21 cellular contexts compared by ENCODE assay signal in the genomic region with DNA sequence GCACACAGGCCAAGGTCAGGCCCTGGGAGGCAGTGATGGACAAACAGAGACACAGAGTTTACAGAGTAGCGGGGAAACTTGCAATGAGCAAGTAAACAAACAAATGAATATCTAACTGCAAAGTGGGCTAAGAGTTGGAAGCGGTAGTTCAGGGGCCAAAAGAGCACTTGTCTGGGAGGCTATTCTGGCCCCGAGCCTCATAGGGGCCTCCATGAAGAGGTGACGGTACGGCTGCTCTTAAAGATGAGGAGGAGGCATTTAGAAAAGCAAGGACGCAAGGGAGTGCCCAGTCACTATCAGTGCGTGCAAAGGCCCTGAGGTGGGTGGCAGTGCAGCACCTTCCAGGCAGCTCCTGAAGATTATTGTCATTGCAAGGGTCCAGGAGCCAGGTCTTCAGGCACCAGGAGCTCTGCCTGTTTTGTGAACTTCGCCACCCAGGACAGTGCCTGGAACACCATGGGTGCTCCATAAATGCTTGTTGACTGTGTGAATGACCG. TPM values are rescaled to one million over a fixed set of nuclear protein-coding genes. Genes with fewer than 3 reads are reported as not detected.
DNase-seq lines count a peak whose midpoint lies in the region; ATAC-seq, FAIRE-seq and TF ChIP-seq lines count a peak whose summit lies in the region.
"Had no signal": no experiment of that assay in that cellular context is flagged by ENCODE, and none has a peak within 500 bp of the region (broad histone marks: within the 10 kb centered on the region; RNA-seq: fewer than 3 reads in every experiment).

No MANE protein-coding gene starts in this region.

- no peak overlapping the region for H4K8ac ChIP-seq in neuronal stem cell (ENCODE audit: low read depth, low read length)

- WGBS in HepG2 (ENCODE audit: low lambda C conversion rate): 23% methylated on average over 9 of the region's 9 CpGs
- 88% methylated on average over 7 of the region's 9 CpGs for WGBS in right lobe of liver (ENCODE audit: insufficient coverage, low coverage, low lambda C conversion rate, missing lambda C conversion rate)
- WGBS in K562 (ENCODE audit: insufficient coverage, low coverage, missing lambda C conversion rate): 46% methylated on average over 9 of the region's 9 CpGs
- no CpG with 5 or more reads among the region's 9 CpGs for WGBS in neuronal stem cell (ENCODE audit: extremely low coverage in 2 of 2, insufficient read length in 2 of 2, insufficient replicate concordance in 1 of 2), 2 donors

- no peak for TF ChIP-seq RAD21 in HepG2 (CRISPR knock-in tag; IDR thresholded peaks at IDR 0.05)
- no peak for TF ChIP-seq RAD21 in K562 (CRISPR knock-in tag; conservative IDR thresholded peaks at IDR 0.05 in 1 of 2, IDR thresholded peaks at IDR 0.05 in 1 of 2)

- H2AFZ ChIP-seq in HepG2 (ENCODE audit: low read length) (no peak overlapping the region), K562 (ENCODE audit: low read depth, low read length) (no peak overlapping the region), neuronal stem cell (ENCODE audit: low read length) (no peak overlapping the region)

- no peak overlapping the region for H3K18ac ChIP-seq in neuronal stem cell (ENCODE audit: low read length)

- H3K27me3 ChIP-seq in HepG2 (ENCODE audit: control insufficient read depth in 1 of 2, insufficient read depth in 2 of 2, low read length in 2 of 2) (peaks cover 5 to 6% of the 10 kb centered on the region in 2 experiments; a peak in 2 of 5 replicates), right lobe of liver (no peaks in the 10 kb centered on the region), K562 (ENCODE audit: control insufficient read depth in 2 of 2, insufficient read depth in 2 of 2, low read length in 2 of 2) (no peaks in the 10 kb centered on the region), neuronal stem cell (ENCODE audit: control insufficient read depth in 3 of 3, insufficient read depth in 3 of 3, low read depth in 1 of 3, low read length in 3 of 3) (peaks cover 0 to 3% (median 0%) of the 10 kb centered on the region in 3 experiments)

- H3K4me2 ChIP-seq in HepG2 (ENCODE audit: low read depth, low read length) (0 out of 2 replicates have a peak overlapping the region, but pooled peaks have one; percentile 18), K562 (ENCODE audit: insufficient read depth, low read length) (no peak overlapping the region), neuronal stem cell (ENCODE audit: insufficient read depth, low read length, poor library complexity, severe bottlenecking) (no peak overlapping the region)

- DNase-seq in HepG2 (ENCODE audit: low spot score) (no peak), right lobe of liver (no peak), K562 (ENCODE audit: extremely low read depth in 1 of 4, low spot score in 3 of 4) (no peak), neuronal stem cell (ENCODE audit: low spot score) (no peak), HCEC 1CT (no peak)
- DNase-seq in stimulated activated CD4-positive, alpha-beta T cell treated with anti-CD3 and anti-CD28 coated beads, Interleukin-4, amount 100 ng/mL, for 1 hour: no peak
- DNase-seq: C1 segment of cervical spinal cord; Calu3; CD4-positive, alpha-beta memory T cell; COR-L47; DMS53; DMS79 treated with DMSO at 0.1 percent for 48 hours; GF-D8; GOT3; H7; HFFc6 had no signal

- no peak overlapping the region for H3K9ac ChIP-seq in HepG2 (ENCODE audit: insufficient read depth, low read depth, low read length)
- no peak overlapping the region for H3K9ac ChIP-seq in K562 (ENCODE audit: insufficient read depth in 1 of 2, low read depth in 2 of 2, low read length in 2 of 2)
- H3K9ac ChIP-seq in neuronal stem cell (ENCODE audit: low read depth, low read length, poor library complexity): no peak overlapping the region

- no peaks in the 10 kb centered on the region for H4K20me1 ChIP-seq in HepG2 (ENCODE audit: insufficient read depth, low read length)
- peaks cover 6% of the 10 kb centered on the region; the same call in 1 of the 2 replicates for H4K20me1 ChIP-seq in K562 (replicated peaks; ENCODE audit: control insufficient read depth, insufficient read depth, low read length)

- H3K14ac ChIP-seq in neuronal stem cell (ENCODE audit: low read length): no peak overlapping the region

- peaks cover 6% of the 10 kb centered on the region for H3K9me1 ChIP-seq in K562 (ENCODE audit: control insufficient read depth, insufficient read depth, low read length)

- H3K36me3 ChIP-seq in HepG2 (replicated peaks in 1 of 2; ENCODE audit: control insufficient read depth in 1 of 2, insufficient read depth in 2 of 2, low read length in 2 of 2): no peaks in the 10 kb centered on the region
- no peaks in the 10 kb centered on the region for H3K36me3 ChIP-seq in right lobe of liver
- no peaks in the 10 kb centered on the region for H3K36me3 ChIP-seq in K562 (ENCODE audit: control insufficient read depth, insufficient read depth, low read length)
- no peaks in the 10 kb centered on the region for H3K36me3 ChIP-seq in neuronal stem cell (replicated peaks in 1 of 2; ENCODE audit: control insufficient read depth in 2 of 2, insufficient read depth in 2 of 2, low read length in 2 of 2)

- no peak overlapping the region for H3K4ac ChIP-seq in neuronal stem cell (ENCODE audit: low read length)

- H3K4me3 ChIP-seq in HepG2 (replicated peaks in 1 of 3; ENCODE audit: insufficient read depth in 1 of 3, low read depth in 2 of 3, low read length in 3 of 3): no peak overlapping the region
- no peak overlapping the region for H3K4me3 ChIP-seq in right lobe of liver
- H3K4me3 ChIP-seq in K562: no peak overlapping the region
- H3K4me3 ChIP-seq in neuronal stem cell (ENCODE audit: low read length in 2 of 2): no peak overlapping the region

- H3K79me2 ChIP-seq in HepG2 (ENCODE audit: insufficient read depth, low read length) (no peaks in the 10 kb centered on the region), K562 (ENCODE audit: control insufficient read depth, insufficient read depth, low read length) (no peaks in the 10 kb centered on the region)

- ATAC-seq in HepG2: no peak
- ATAC-seq in right lobe of liver: no peak
- ATAC-seq in K562: no peak
- ATAC-seq: HCT116 had no signal

- no peak overlapping the region for H2BK15ac ChIP-seq in neuronal stem cell (ENCODE audit: low read length)

- H3K23ac ChIP-seq in neuronal stem cell (ENCODE audit: low read depth, low read length, poor library complexity): no peak overlapping the region

- TF ChIP-seq CTCF in HepG2 (CRISPR knock-in tag; IDR thresholded peaks at IDR 0.05): no peak
- no peak for TF ChIP-seq CTCF in right lobe of liver (IDR thresholded peaks at IDR 0.05)
- TF ChIP-seq CTCF in K562 (IDR thresholded peaks at IDR 0.05 in 2 of 3, conservative IDR thresholded peaks at IDR 0.05 in 1 of 3; ENCODE audit: insufficient read depth in 2 of 3, low read depth in 1 of 3, low read length in 3 of 3): no peak

- peak overlapping the region; percentile 30 for H2AK5ac ChIP-seq in neuronal stem cell (ENCODE audit: low read depth, low read length)

- FAIRE-seq in HepG2 (lab: Jason Lieb, UNC): no peak
- no peak for FAIRE-seq in K562 (lab: Jason Lieb, UNC)
- FAIRE-seq: GM12891, GM18507 had no signal

- BruUV-seq in HepG2 (replicated peaks; lab: Mats Ljungman, UMichigan): no TSS peak
- BruUV-seq in K562 (replicated peaks; lab: Mats Ljungman, UMichigan): no TSS peak

- H2BK12ac ChIP-seq in neuronal stem cell (ENCODE audit: low read length): no peak overlapping the region

- POLR2A ChIA-PET in HepG2 (lab: Yijun Ruan, JAX): no interaction called here
- POLR2A ChIA-PET in K562 (lab: Yijun Ruan, JAX): no interaction called here

- intact Hi-C loops in HepG2 (cut with micrococcal nuclease; ENCODE audit: unreplicated experiment) (no loop called here), right lobe of liver (cut with DNase I) (no loop called here), K562 (cut with micrococcal nuclease) (no loop called here)

- no peak for TF ChIP-seq EP300 in HepG2 (IDR thresholded peaks at IDR 0.05; ENCODE audit: low read depth in 2 of 2, low read length in 2 of 2)
- TF ChIP-seq EP300 in HepG2 (CRISPR knock-in tag; IDR thresholded peaks at IDR 0.05; ENCODE audit: borderline replicate concordance): no peak
- no peak for TF ChIP-seq EP300 in K562 (IDR thresholded peaks at IDR 0.05; ENCODE audit: low read length)

- TF ChIP-seq POLR2A in HepG2 (IDR thresholded peaks at IDR 0.05; ENCODE audit: insufficient read depth in 1 of 2, low read depth in 2 of 2, low read length in 2 of 2) (no peak), right lobe of liver (IDR thresholded peaks at IDR 0.05) (no peak), K562 (conservative IDR thresholded peaks at IDR 0.05) (no peak)

- peaks cover 12% of the 10 kb centered on the region for H3K4me1 ChIP-seq in HepG2 (ENCODE audit: insufficient read depth, low read length)
- H3K4me1 ChIP-seq in right lobe of liver: no peaks in the 10 kb centered on the region
- H3K4me1 ChIP-seq in K562 (replicated peaks in 1 of 2; ENCODE audit: control insufficient read depth in 2 of 2, insufficient read depth in 2 of 2, low read length in 2 of 2): peaks cover 0 to 6% of the 10 kb centered on the region in 2 experiments; a peak in 3 of 5 replicates
- H3K4me1 ChIP-seq in neuronal stem cell (ENCODE audit: control insufficient read depth in 2 of 2, insufficient read depth in 1 of 2, low read depth in 1 of 2, low read length in 2 of 2): peaks cover 12 to 14% of the 10 kb centered on the region in 2 donors

- H3K9me3 ChIP-seq in HepG2 (ENCODE audit: low read length) (no peaks in the 10 kb centered on the region), right lobe of liver (no peaks in the 10 kb centered on the region), K562 (replicated peaks; ENCODE audit: control insufficient read depth, insufficient read depth, low read depth, low read length) (no peaks in the 10 kb centered on the region), neuronal stem cell (replicated peaks in 1 of 2; ENCODE audit: control insufficient read depth in 2 of 2, insufficient read depth in 1 of 2, low read depth in 1 of 2, low read length in 2 of 2) (peaks cover 0 to 4% of the 10 kb centered on the region in 2 donors)

- no peak overlapping the region for H4K91ac ChIP-seq in neuronal stem cell (ENCODE audit: low read depth, low read length, poor library complexity)

- no peak overlapping the region for H2BK120ac ChIP-seq in neuronal stem cell (ENCODE audit: low read depth, low read length)

- CTCF ChIA-PET in HepG2 (lab: Yijun Ruan, JAX; ENCODE audit: low intra/inter-chr PET ratio, low total read pairs) (no interaction called here), K562 (lab: Yijun Ruan, JAX; ENCODE audit: low intra/inter-chr PET ratio) (no interaction called here)

- no peak overlapping the region for H2BK5ac ChIP-seq in neuronal stem cell (ENCODE audit: low read length)

- H3K79me1 ChIP-seq in neuronal stem cell (ENCODE audit: low read depth, low read length): no peaks in the 10 kb centered on the region

- in situ Hi-C loops in HepG2 (cut with HindIII; ENCODE audit: extremely low pct_ligation_motif_present, low pct_unique_long_range_greater_than_20kb): no loop called here
- in situ Hi-C loops in K562 (cut with MboI): no loop called here

- no peak overlapping the region for H3K27ac ChIP-seq in HepG2 (ENCODE audit: extremely low read length, insufficient read depth, low read length)
- no peak overlapping the region for H3K27ac ChIP-seq in right lobe of liver
- no peak overlapping the region for H3K27ac ChIP-seq in K562 (ENCODE audit: extremely low read depth, low read depth, low read length)
- H3K27ac ChIP-seq in neuronal stem cell (replicated peaks; ENCODE audit: low read length): no peak overlapping the region

RNA-seq across cellular contexts. Expression of a gene that starts 4.4 kb away (rescaled TPM):
- total RNA-seq in HepG2 (2016; rRNA removed; fragmentation: Illumina TruSeq; extraction: Trizol) (not detected in 2 replicates), right lobe of liver (under 1 TPM in 4 of 6 experiments, not detected in 2; 0.09 to 0.38 (median 0.22) TPM), K562 (2014; rRNA removed) (not detected in 2 replicates), K562 (2014; rRNA removed; fragmentation: Illumina TruSeq; extraction: Trizol) (not detected in 2 replicates), K562 (2015; rRNA removed; fragmentation: Illumina TruSeq; extraction: Trizol) (not detected in 2 replicates), K562 (2021) (0.18 TPM in 1 of 2 replicates, not detected in the other)
- not detected in 2 replicates for total RNA-seq in HepG2 (2016; cell fraction: cytosol; rRNA removed; fragmentation: Illumina TruSeq; extraction: Trizol; ENCODE audit: low read depth)
- total RNA-seq in HepG2 (2016; cell fraction: insoluble cytoplasmic fraction; rRNA removed; fragmentation: Illumina TruSeq; extraction: Trizol): not detected in 2 replicates
- not detected in 2 replicates for total RNA-seq in HepG2 (2016; cell fraction: membrane; rRNA removed; fragmentation: Illumina TruSeq; extraction: Trizol)
- not detected in 2 replicates for total RNA-seq in HepG2 (2016; cell fraction: nucleus; rRNA removed; fragmentation: Illumina TruSeq; extraction: Trizol)
- polyA plus RNA-seq in HepG2 (2011; rRNA removed) (not detected in 2 replicates), K562 (2011; rRNA removed) (not detected in 2 replicates), K562 (2014; fragmentation: Illumina TruSeq; extraction: Trizol) (not detected in 2 replicates), K562 (2014; fragmentation: Nextera tagmentation; extraction: Ambion mirVana) (not detected), K562 (2014; rRNA removed) (not detected in 2 replicates)
- polyA plus RNA-seq in HepG2 (2011; cell fraction: cytosol; rRNA removed): not detected in 2 replicates
- not detected in 2 replicates for polyA plus RNA-seq in HepG2 (2011; cell fraction: nucleus; rRNA removed)
- polyA plus RNA-seq in HepG2 (2012): not detected in 2 replicates
- not detected in 2 replicates for polyA plus RNA-seq in HepG2 (2016; cell fraction: cytosol; fragmentation: Illumina TruSeq; extraction: Trizol; ENCODE audit: low read depth)
- not detected in 2 replicates for polyA plus RNA-seq in HepG2 (2016; cell fraction: insoluble cytoplasmic fraction; fragmentation: Illumina TruSeq; extraction: Trizol; ENCODE audit: low read depth)
- polyA plus RNA-seq in HepG2 (2016; cell fraction: membrane; fragmentation: Illumina TruSeq; extraction: Trizol; ENCODE audit: low read depth): not detected in 2 replicates
- not detected in 2 replicates for polyA plus RNA-seq in HepG2 (2016; cell fraction: nucleus; fragmentation: Illumina TruSeq; extraction: Trizol; ENCODE audit: insufficient read depth, low read depth)
- polyA minus RNA-seq in HepG2 (2011; rRNA and poly(A)+ RNA removed; ENCODE audit: low replicate concordance): not detected in 2 replicates
- polyA minus RNA-seq in HepG2 (2011; cell fraction: cytosol; rRNA and poly(A)+ RNA removed): not detected in 2 replicates
- not detected in 2 replicates for polyA minus RNA-seq in HepG2 (2011; cell fraction: nucleus; rRNA and poly(A)+ RNA removed)
- total RNA-seq in K562 (2011; cell fraction: chromatin; rRNA removed; ENCODE audit: low replicate concordance): not detected in 2 replicates
- not detected in 2 replicates for total RNA-seq in K562 (2011; cell fraction: nucleolus; rRNA removed)
- total RNA-seq in K562 (2011; cell fraction: nucleoplasm; rRNA removed): not detected in 2 replicates
- polyA plus RNA-seq in K562 (2011; cell fraction: cytosol; rRNA removed): 0.01 TPM in 1 of 2 replicates, not detected in the other
- not detected in 2 replicates for polyA plus RNA-seq in K562 (2011; cell fraction: nucleus; rRNA removed)
- 0.11 TPM in 1 of 2 replicates, not detected in the other for polyA plus RNA-seq in K562 (2012)
- not detected in 2 replicates for polyA minus RNA-seq in K562 (2011; rRNA and poly(A)+ RNA removed)
- not detected in 2 replicates for polyA minus RNA-seq in K562 (2011; cell fraction: cytosol; rRNA and poly(A)+ RNA removed)
- not detected in 2 replicates for polyA minus RNA-seq in K562 (2011; cell fraction: nucleus; rRNA and poly(A)+ RNA removed)
- polyA plus RNA-seq in neuronal stem cell (2013, experiment 1 of 2): 0.68 TPM
- 0.73 TPM for polyA plus RNA-seq in neuronal stem cell (2013, experiment 2 of 2)
- total RNA-seq: A172, A673, Calu3 had no signal

RNA-seq across cellular contexts. Expression of a gene that starts 31.4 kb away (rescaled TPM):
- not detected in 2 replicates for total RNA-seq in HepG2 (2016; rRNA removed; fragmentation: Illumina TruSeq; extraction: Trizol)
- not detected in 2 replicates for total RNA-seq in HepG2 (2016; cell fraction: cytosol; rRNA removed; fragmentation: Illumina TruSeq; extraction: Trizol; ENCODE audit: low read depth)
- not detected in 2 replicates for total RNA-seq in HepG2 (2016; cell fraction: insoluble cytoplasmic fraction; rRNA removed; fragmentation: Illumina TruSeq; extraction: Trizol)
- total RNA-seq in HepG2 (2016; cell fraction: membrane; rRNA removed; fragmentation: Illumina TruSeq; extraction: Trizol): not detected in 2 replicates
- total RNA-seq in HepG2 (2016; cell fraction: nucleus; rRNA removed; fragmentation: Illumina TruSeq; extraction: Trizol): not detected in 2 replicates
- 0.07 and 0.12 TPM in 2 replicates for polyA plus RNA-seq in HepG2 (2011; rRNA removed)
- 0.07 and 0.08 TPM in 2 replicates for polyA plus RNA-seq in HepG2 (2011; cell fraction: cytosol; rRNA removed)
- 0.14 and 0.16 TPM in 2 replicates for polyA plus RNA-seq in HepG2 (2011; cell fraction: nucleus; rRNA removed)
- polyA plus RNA-seq in HepG2 (2012): not detected in 2 replicates
- polyA plus RNA-seq in HepG2 (2016; cell fraction: cytosol; fragmentation: Illumina TruSeq; extraction: Trizol; ENCODE audit: low read depth): not detected in 2 replicates
- polyA plus RNA-seq in HepG2 (2016; cell fraction: insoluble cytoplasmic fraction; fragmentation: Illumina TruSeq; extraction: Trizol; ENCODE audit: low read depth): 0.10 TPM in 1 of 2 replicates, not detected in the other
- not detected in 2 replicates for polyA plus RNA-seq in HepG2 (2016; cell fraction: membrane; fragmentation: Illumina TruSeq; extraction: Trizol; ENCODE audit: low read depth)
- polyA plus RNA-seq in HepG2 (2016; cell fraction: nucleus; fragmentation: Illumina TruSeq; extraction: Trizol; ENCODE audit: insufficient read depth, low read depth): not detected in 2 replicates
- polyA minus RNA-seq in HepG2 (2011; rRNA and poly(A)+ RNA removed; ENCODE audit: low replicate concordance): 0.26 and 2.7 TPM in 2 replicates
- not detected in 2 replicates for polyA minus RNA-seq in HepG2 (2011; cell fraction: cytosol; rRNA and poly(A)+ RNA removed)
- not detected in 2 replicates for polyA minus RNA-seq in HepG2 (2011; cell fraction: nucleus; rRNA and poly(A)+ RNA removed)
- 1 to 10 TPM; 1.5 to 6.0 (median 3.1) TPM for total RNA-seq in right lobe of liver
- total RNA-seq in K562 (2011; cell fraction: chromatin; rRNA removed; ENCODE audit: low replicate concordance): 0.35 and 0.79 TPM in 2 replicates
- 1.1 and 1.5 TPM in 2 replicates for total RNA-seq in K562 (2011; cell fraction: nucleolus; rRNA removed)
- 0.59 and 0.69 TPM in 2 replicates for total RNA-seq in K562 (2011; cell fraction: nucleoplasm; rRNA removed)
- total RNA-seq in K562 (2014; rRNA removed): 1.7 and 3.4 TPM in 2 replicates
- 0.54 and 0.76 TPM in 2 replicates for total RNA-seq in K562 (2014; rRNA removed; fragmentation: Illumina TruSeq; extraction: Trizol)
- total RNA-seq in K562 (2015; rRNA removed; fragmentation: Illumina TruSeq; extraction: Trizol): 10.2 TPM in 2 replicates
- total RNA-seq in K562 (2021): 2.2 and 2.5 TPM in 2 replicates
- 1.4 and 1.6 TPM in 2 replicates for polyA plus RNA-seq in K562 (2011; rRNA removed)
- 1.9 and 6.8 TPM in 2 replicates for polyA plus RNA-seq in K562 (2011; cell fraction: cytosol; rRNA removed)
- 0.60 and 0.92 TPM in 2 replicates for polyA plus RNA-seq in K562 (2011; cell fraction: nucleus; rRNA removed)
- polyA plus RNA-seq in K562 (2012): 9.4 and 9.9 TPM in 2 replicates
- polyA plus RNA-seq in K562 (2014; fragmentation: Illumina TruSeq; extraction: Trizol): 3.3 and 3.9 TPM in 2 replicates
- under 1 TPM; 0.22 to 0.34 TPM for polyA plus RNA-seq in K562 (2014; fragmentation: Nextera tagmentation; extraction: Ambion mirVana)
- 1.2 and 2.8 TPM in 2 replicates for polyA plus RNA-seq in K562 (2014; rRNA removed)
- 0.48 and 1.1 TPM in 2 replicates for polyA minus RNA-seq in K562 (2011; rRNA and poly(A)+ RNA removed)
- 0.91 and 0.95 TPM in 2 replicates for polyA minus RNA-seq in K562 (2011; cell fraction: cytosol; rRNA and poly(A)+ RNA removed)
- 0.27 and 0.44 TPM in 2 replicates for polyA minus RNA-seq in K562 (2011; cell fraction: nucleus; rRNA and poly(A)+ RNA removed)
- polyA plus RNA-seq in neuronal stem cell (2013, experiment 1 of 2): 0.11 TPM
- polyA plus RNA-seq in neuronal stem cell (2013, experiment 2 of 2): 0.15 TPM

RNA-seq across cellular contexts. Expression of a gene that starts 39.9 kb away (rescaled TPM):
- total RNA-seq in HepG2 (2016; rRNA removed; fragmentation: Illumina TruSeq; extraction: Trizol) (107 and 131 TPM in 2 replicates), right lobe of liver (10 to 100 TPM; 36.7 to 81.8 (median 58.4) TPM), K562 (2014; rRNA removed) (92.5 and 136 TPM in 2 replicates), K562 (2014; rRNA removed; fragmentation: Illumina TruSeq; extraction: Trizol) (74.2 and 77.5 TPM in 2 replicates), K562 (2015; rRNA removed; fragmentation: Illumina TruSeq; extraction: Trizol) (75.6 and 77.3 TPM in 2 replicates), K562 (2021) (67.8 and 68.7 TPM in 2 replicates)
- total RNA-seq in HepG2 (2016; cell fraction: cytosol; rRNA removed; fragmentation: Illumina TruSeq; extraction: Trizol; ENCODE audit: low read depth): 132 and 143 TPM in 2 replicates
- total RNA-seq in HepG2 (2016; cell fraction: insoluble cytoplasmic fraction; rRNA removed; fragmentation: Illumina TruSeq; extraction: Trizol): 110 and 134 TPM in 2 replicates
- total RNA-seq in HepG2 (2016; cell fraction: membrane; rRNA removed; fragmentation: Illumina TruSeq; extraction: Trizol): 177 and 190 TPM in 2 replicates
- 57.1 and 61.7 TPM in 2 replicates for total RNA-seq in HepG2 (2016; cell fraction: nucleus; rRNA removed; fragmentation: Illumina TruSeq; extraction: Trizol)
- polyA plus RNA-seq in HepG2 (2011; rRNA removed) (85.9 and 94.4 TPM in 2 replicates), K562 (2011; rRNA removed) (80.9 and 89.6 TPM in 2 replicates), K562 (2014; fragmentation: Illumina TruSeq; extraction: Trizol) (69.4 and 77.7 TPM in 2 replicates), K562 (2014; fragmentation: Nextera tagmentation; extraction: Ambion mirVana) (10 to 100 TPM; 15.9 to 19.8 TPM), K562 (2014; rRNA removed) (84.7 and 86.8 TPM in 2 replicates)
- polyA plus RNA-seq in HepG2 (2011; cell fraction: cytosol; rRNA removed): 52.6 and 73.1 TPM in 2 replicates
- 109 and 121 TPM in 2 replicates for polyA plus RNA-seq in HepG2 (2011; cell fraction: nucleus; rRNA removed)
- polyA plus RNA-seq in HepG2 (2012): 68.8 and 75.6 TPM in 2 replicates
- 179 and 208 TPM in 2 replicates for polyA plus RNA-seq in HepG2 (2016; cell fraction: cytosol; fragmentation: Illumina TruSeq; extraction: Trizol; ENCODE audit: low read depth)
- 160 and 163 TPM in 2 replicates for polyA plus RNA-seq in HepG2 (2016; cell fraction: insoluble cytoplasmic fraction; fragmentation: Illumina TruSeq; extraction: Trizol; ENCODE audit: low read depth)
- 188 and 198 TPM in 2 replicates for polyA plus RNA-seq in HepG2 (2016; cell fraction: membrane; fragmentation: Illumina TruSeq; extraction: Trizol; ENCODE audit: low read depth)
- polyA plus RNA-seq in HepG2 (2016; cell fraction: nucleus; fragmentation: Illumina TruSeq; extraction: Trizol; ENCODE audit: insufficient read depth, low read depth): 121 and 125 TPM in 2 replicates
- polyA minus RNA-seq in HepG2 (2011; rRNA and poly(A)+ RNA removed; ENCODE audit: low replicate concordance): 27.0 and 56.6 TPM in 2 replicates
- polyA minus RNA-seq in HepG2 (2011; cell fraction: cytosol; rRNA and poly(A)+ RNA removed): 22.4 and 23.6 TPM in 2 replicates
- polyA minus RNA-seq in HepG2 (2011; cell fraction: nucleus; rRNA and poly(A)+ RNA removed): 41.3 and 43.5 TPM in 2 replicates
- total RNA-seq in K562 (2011; cell fraction: chromatin; rRNA removed; ENCODE audit: low replicate concordance): 50.8 and 64.7 TPM in 2 replicates
- total RNA-seq in K562 (2011; cell fraction: nucleolus; rRNA removed): 37.6 and 42.7 TPM in 2 replicates
- 58.2 and 69.2 TPM in 2 replicates for total RNA-seq in K562 (2011; cell fraction: nucleoplasm; rRNA removed)
- polyA plus RNA-seq in K562 (2011; cell fraction: cytosol; rRNA removed): 36.5 and 59.5 TPM in 2 replicates
- polyA plus RNA-seq in K562 (2011; cell fraction: nucleus; rRNA removed): 120 and 177 TPM in 2 replicates
- polyA plus RNA-seq in K562 (2012): 76.7 and 87.8 TPM in 2 replicates
- polyA minus RNA-seq in K562 (2011; rRNA and poly(A)+ RNA removed): 65.3 and 73.2 TPM in 2 replicates
- 16.6 and 26.3 TPM in 2 replicates for polyA minus RNA-seq in K562 (2011; cell fraction: cytosol; rRNA and poly(A)+ RNA removed)
- 25.0 and 57.6 TPM in 2 replicates for polyA minus RNA-seq in K562 (2011; cell fraction: nucleus; rRNA and poly(A)+ RNA removed)
- polyA plus RNA-seq in neuronal stem cell (2013, experiment 1 of 2): 94.0 TPM
- 89.8 TPM for polyA plus RNA-seq in neuronal stem cell (2013, experiment 2 of 2)

RNA-seq across cellular contexts. Expression of a gene that starts 41.3 kb away (rescaled TPM):
- total RNA-seq in HepG2 (2016; rRNA removed; fragmentation: Illumina TruSeq; extraction: Trizol) (60.7 and 69.9 TPM in 2 replicates), right lobe of liver (10 to 100 TPM; 13.2 to 28.4 (median 20.6) TPM), K562 (2014; rRNA removed) (167 and 396 TPM in 2 replicates), K562 (2014; rRNA removed; fragmentation: Illumina TruSeq; extraction: Trizol) (64.7 and 66.7 TPM in 2 replicates), K562 (2015; rRNA removed; fragmentation: Illumina TruSeq; extraction: Trizol) (103 and 104 TPM in 2 replicates), K562 (2021) (63.2 and 72.6 TPM in 2 replicates)
- 21.9 and 27.2 TPM in 2 replicates for total RNA-seq in HepG2 (2016; cell fraction: cytosol; rRNA removed; fragmentation: Illumina TruSeq; extraction: Trizol; ENCODE audit: low read depth)
- 55.9 and 75.2 TPM in 2 replicates for total RNA-seq in HepG2 (2016; cell fraction: insoluble cytoplasmic fraction; rRNA removed; fragmentation: Illumina TruSeq; extraction: Trizol)
- total RNA-seq in HepG2 (2016; cell fraction: membrane; rRNA removed; fragmentation: Illumina TruSeq; extraction: Trizol): 19.7 and 22.5 TPM in 2 replicates
- total RNA-seq in HepG2 (2016; cell fraction: nucleus; rRNA removed; fragmentation: Illumina TruSeq; extraction: Trizol): 77.0 and 82.1 TPM in 2 replicates
- polyA plus RNA-seq in HepG2 (2011; rRNA removed) (15.3 and 16.1 TPM in 2 replicates), K562 (2011; rRNA removed) (32.1 and 33.7 TPM in 2 replicates), K562 (2014; fragmentation: Illumina TruSeq; extraction: Trizol) (54.4 and 56.7 TPM in 2 replicates), K562 (2014; fragmentation: Nextera tagmentation; extraction: Ambion mirVana) (1 to 10 TPM; 8.9 to 9.9 TPM), K562 (2014; rRNA removed) (52.6 and 58.4 TPM in 2 replicates)
- polyA plus RNA-seq in HepG2 (2011; cell fraction: cytosol; rRNA removed): 8.3 and 9.4 TPM in 2 replicates
- polyA plus RNA-seq in HepG2 (2011; cell fraction: nucleus; rRNA removed): 27.3 and 39.2 TPM in 2 replicates
- 26.6 and 31.2 TPM in 2 replicates for polyA plus RNA-seq in HepG2 (2012)
- 2.3 and 2.5 TPM in 2 replicates for polyA plus RNA-seq in HepG2 (2016; cell fraction: cytosol; fragmentation: Illumina TruSeq; extraction: Trizol; ENCODE audit: low read depth)
- polyA plus RNA-seq in HepG2 (2016; cell fraction: insoluble cytoplasmic fraction; fragmentation: Illumina TruSeq; extraction: Trizol; ENCODE audit: low read depth): 35.5 and 40.7 TPM in 2 replicates
- polyA plus RNA-seq in HepG2 (2016; cell fraction: membrane; fragmentation: Illumina TruSeq; extraction: Trizol; ENCODE audit: low read depth): 5.1 and 6.5 TPM in 2 replicates
- 53.6 and 61.3 TPM in 2 replicates for polyA plus RNA-seq in HepG2 (2016; cell fraction: nucleus; fragmentation: Illumina TruSeq; extraction: Trizol; ENCODE audit: insufficient read depth, low read depth)
- polyA minus RNA-seq in HepG2 (2011; rRNA and poly(A)+ RNA removed; ENCODE audit: low replicate concordance): 27.4 and 45.1 TPM in 2 replicates
- 11.9 and 15.4 TPM in 2 replicates for polyA minus RNA-seq in HepG2 (2011; cell fraction: cytosol; rRNA and poly(A)+ RNA removed)
- polyA minus RNA-seq in HepG2 (2011; cell fraction: nucleus; rRNA and poly(A)+ RNA removed): 155 and 179 TPM in 2 replicates
- 295 and 336 TPM in 2 replicates for total RNA-seq in K562 (2011; cell fraction: chromatin; rRNA removed; ENCODE audit: low replicate concordance)
- total RNA-seq in K562 (2011; cell fraction: nucleolus; rRNA removed): 193 and 203 TPM in 2 replicates
- 258 and 314 TPM in 2 replicates for total RNA-seq in K562 (2011; cell fraction: nucleoplasm; rRNA removed)
- 11.9 and 18.3 TPM in 2 replicates for polyA plus RNA-seq in K562 (2011; cell fraction: cytosol; rRNA removed)
- 128 and 132 TPM in 2 replicates for polyA plus RNA-seq in K562 (2011; cell fraction: nucleus; rRNA removed)
- polyA plus RNA-seq in K562 (2012): 43.0 and 62.6 TPM in 2 replicates
- polyA minus RNA-seq in K562 (2011; rRNA and poly(A)+ RNA removed): 73.9 and 94.6 TPM in 2 replicates
- 27.6 and 31.6 TPM in 2 replicates for polyA minus RNA-seq in K562 (2011; cell fraction: cytosol; rRNA and poly(A)+ RNA removed)
- 152 and 195 TPM in 2 replicates for polyA minus RNA-seq in K562 (2011; cell fraction: nucleus; rRNA and poly(A)+ RNA removed)
- polyA plus RNA-seq in neuronal stem cell (2013, experiment 1 of 2): 39.6 TPM
- 37.7 TPM for polyA plus RNA-seq in neuronal stem cell (2013, experiment 2 of 2)
